In genomic region chr14:22143360-22143759, GRCh38 we compare ENCODE assay signal across 20 cellular contexts.
"Had no signal": no experiment of that assay in that cellular context is flagged by ENCODE, and none has a peak within 500 bp of the region (broad histone marks: within the 10 kb centered on the region; RNA-seq: fewer than 3 reads in every experiment).

No MANE protein-coding gene starts in this region.

- H3K27me3 ChIP-seq: right lobe of liver had no signal

- H3K4me1 ChIP-seq: gastroesophageal sphincter, psoas muscle, right lobe of liver, stomach had no signal

- H3K36me3 Mint-ChIP-seq: activated naive CD8-positive, alpha-beta T cell treated with anti-CD3 and anti-CD28 coated beads, Interleukin-2, amount 10 ng/mL, durations not matched to agents 7 days and 5 days; T-cell had no signal

- H3K36me3 ChIP-seq: brain microvascular endothelial cell, gastroesophageal sphincter, right lobe of liver, stomach had no signal

- H3K4me3 ChIP-seq: gastroesophageal sphincter, hepatocyte, psoas muscle, right lobe of liver, SK-N-MC, stomach had no signal

- H3K27ac ChIP-seq: brain microvascular endothelial cell, gastroesophageal sphincter, hepatocyte, psoas muscle, right lobe of liver, SK-N-MC, stomach had no signal

- H3K9me3 ChIP-seq: gastroesophageal sphincter, psoas muscle, right lobe of liver, stomach had no signal

- H3K27ac Mint-ChIP-seq: activated naive CD8-positive, alpha-beta T cell treated with anti-CD3 and anti-CD28 coated beads, Interleukin-2, amount 10 ng/mL, durations not matched to agents 7 days and 5 days; nephron; T-cell had no signal

- H3K9me3 Mint-ChIP-seq: activated naive CD8-positive, alpha-beta T cell treated with anti-CD3 and anti-CD28 coated beads, Interleukin-2, amount 10 ng/mL, durations not matched to agents 7 days and 5 days; nephron; T-cell had no signal

- H3K4me3 Mint-ChIP-seq: activated naive CD8-positive, alpha-beta T cell treated with anti-CD3 and anti-CD28 coated beads, Interleukin-2, amount 10 ng/mL, durations not matched to agents 7 days and 5 days; nephron; T-cell had no signal

- FAIRE-seq: endothelial cell of umbilical vein had no signal

- ATAC-seq: gastroesophageal sphincter, psoas muscle, right lobe of liver, T-cell had no signal

- H3K4me1 Mint-ChIP-seq: nephron had no signal

- DNase-seq: activated CD4-positive, alpha-beta T cell treated with anti-CD3 and anti-CD28 coated beads, Interleukin-2, amount 50 U/mL, for 48 hours; activated CD4-positive, CD25-positive, alpha-beta regulatory T cell treated with anti-CD3 and anti-CD28 coated beads, Interleukin-2, amount 50 U/mL, for 72 hours; activated gamma-delta T cell treated with Interleukin-2 at 50 U/mL for 16 hours; activated naive CD8-positive, alpha-beta T cell treated with anti-CD3 and anti-CD28 coated beads, Interleukin-2, amount 10 ng/mL, durations not matched to agents 7 days and 5 days; activated T-cell treated with anti-CD3 and anti-CD28 coated beads, Interleukin-2, amount 50 U/mL, for 48 hours; anterior cingulate cortex; brain microvascular endothelial cell; cerebellar nuclear complex; effector CD8-positive, alpha-beta T cell; islet precursor cell; psoas muscle; right lobe of liver; stomach; T-cell; T-helper 9 cell had no signal
